In the genomic region with DNA sequence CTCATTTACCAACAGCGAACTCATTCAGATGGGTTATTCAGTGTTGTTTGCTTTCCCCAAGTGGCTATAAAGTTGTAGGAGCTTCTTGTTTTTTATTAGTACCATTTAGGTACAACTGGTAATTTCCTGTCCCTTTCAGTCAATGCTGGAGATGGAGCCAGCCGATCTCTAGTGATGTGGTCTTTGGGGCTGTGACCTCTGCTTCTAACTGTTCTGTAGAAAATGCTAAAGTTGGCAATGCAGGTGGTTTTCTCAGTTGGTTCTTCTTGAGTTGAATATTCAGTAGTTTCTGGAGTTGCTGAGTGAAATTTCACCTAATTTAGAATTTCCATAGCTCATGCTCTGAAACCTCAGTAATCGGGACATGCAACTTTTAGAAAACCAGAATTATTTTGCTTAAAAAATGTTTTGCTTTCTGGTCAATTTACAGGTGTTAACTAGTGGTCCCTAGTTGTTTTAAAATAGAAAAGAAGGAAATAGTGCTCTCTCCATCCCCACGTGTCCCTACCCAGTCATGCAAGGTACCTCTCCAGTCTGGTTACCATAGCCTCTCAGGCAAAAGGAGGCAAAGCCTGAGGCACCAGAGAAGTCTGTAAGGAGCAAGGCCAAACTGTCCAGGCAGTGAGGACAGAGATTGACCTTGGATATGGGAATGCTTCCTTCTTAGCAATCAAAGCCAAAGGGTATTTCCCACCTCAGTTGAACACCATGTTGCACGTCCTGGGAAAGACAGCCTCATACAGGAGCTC, we compare ENCODE assay signal across 38 cellular contexts. TPM values are rescaled to one million over a fixed set of nuclear protein-coding genes. Genes with fewer than 3 reads are reported as not detected.
DNase-seq lines count a peak whose midpoint lies in the region; ATAC-seq, FAIRE-seq and TF ChIP-seq lines count a peak whose summit lies in the region.
"Had no signal": no experiment of that assay in that cellular context is flagged by ENCODE, and none has a peak within 500 bp of the region (broad histone marks: within the 10 kb centered on the region; RNA-seq: fewer than 3 reads in every experiment).

No MANE protein-coding gene starts in this region.

- no peaks in the 10 kb centered on the region for H3K9me3 ChIP-seq in BE2C
- H3K9me3 ChIP-seq in esophagus squamous epithelium: no peaks in the 10 kb centered on the region
- H3K9me3 ChIP-seq: mucosa of descending colon, right lobe of liver, testis, uterus had no signal

- peaks cover 12% of the 10 kb centered on the region for H3K4me1 Mint-ChIP-seq in activated T-helper 1 cell treated with anti-CD3 and anti-CD28 coated beads, Interleukin-12 subunit alpha, Interleukin-12 subunit beta, Interleukin-2, Interleukin-4 antibody, amounts not matched to agents 30 ng/mL and 10 ng/mL and 1 ng/mL, durations not matched to agents 14 hours and 24 hours and 36 hours (ENCODE audit: low read depth)

- no peaks in the 10 kb centered on the region for H3K79me2 ChIP-seq in KMS-11 (ENCODE audit: insufficient read depth, low read depth)
- H3K79me2 ChIP-seq: parathyroid adenoma had no signal

- H3K4me3 ChIP-seq in KMS-11 (IDR thresholded peaks at IDR 0.05; ENCODE audit: insufficient read depth, low read depth, low read length) (no peak overlapping the region), BE2C (ENCODE audit: low read depth, low read length) (no peak overlapping the region), esophagus squamous epithelium (no peak overlapping the region)
- H3K4me3 ChIP-seq: mucosa of descending colon, PC-9, right lobe of liver, testis, uterus had no signal

- no peak overlapping the region for H3K4me3 Mint-ChIP-seq in activated T-helper 1 cell treated with anti-CD3 and anti-CD28 coated beads, Interleukin-12 subunit alpha, Interleukin-12 subunit beta, Interleukin-2, Interleukin-4 antibody, amounts not matched to agents 30 ng/mL and 10 ng/mL and 1 ng/mL, durations not matched to agents 14 hours and 24 hours and 36 hours
- H3K4me3 Mint-ChIP-seq: dendritic cell treated with granulocyte-macrophage colony-stimulating factor and Interleukin-4, amounts not matched to agents 40 ng/mL and 50 ng/mL, for 4 days; nephron; WTC11 had no signal

- FAIRE-seq in GM12891 (lab: Jason Lieb, UNC) (peak; percentile 66), GM19239 (lab: Jason Lieb, UNC) (peak; percentile 67)
- FAIRE-seq: A204.1, HepG2 had no signal

- no peak for TF ChIP-seq POLR2A in GM12891 (IDR thresholded peaks at IDR 0.05; ENCODE audit: low read depth, low read length)
- no peak for TF ChIP-seq POLR2A in esophagus squamous epithelium (IDR thresholded peaks at IDR 0.05)

- WGBS in esophagus squamous epithelium, 2 donors: 74 to 78% methylated on average over 5 of the region's 5 CpGs

- intact Hi-C loops in esophagus squamous epithelium (cut with DNase I): loop anchor here (5.0 to 10.0 kb wide), 2 partner anchors 120 to 262 kb away; no protein-coding TSS in a partner anchor
- intact Hi-C loops in activated T-helper 1 cell treated with anti-CD3 and anti-CD28 coated beads, Interleukin-12 subunit alpha, Interleukin-12 subunit beta, Interleukin-2, Interleukin-4 antibody, amounts not matched to agents 30 ng/mL and 10 ng/mL and 1 ng/mL, durations not matched to agents 14 hours and 24 hours and 36 hours (cut with micrococcal nuclease): no loop called here

- no peaks in the 10 kb centered on the region for H3K36me3 Mint-ChIP-seq in activated T-helper 1 cell treated with anti-CD3 and anti-CD28 coated beads, Interleukin-12 subunit alpha, Interleukin-12 subunit beta, Interleukin-2, Interleukin-4 antibody, amounts not matched to agents 30 ng/mL and 10 ng/mL and 1 ng/mL, durations not matched to agents 14 hours and 24 hours and 36 hours (ENCODE audit: low read depth)
- H3K36me3 Mint-ChIP-seq: activated naive CD4-positive, alpha-beta T cell treated with anti-CD3 and anti-CD28 coated beads, Interleukin-2, amount 50 U/mL, for 72 hours; WTC11 had no signal

- H3K27me3 Mint-ChIP-seq in activated T-helper 1 cell treated with anti-CD3 and anti-CD28 coated beads, Interleukin-12 subunit alpha, Interleukin-12 subunit beta, Interleukin-2, Interleukin-4 antibody, amounts not matched to agents 30 ng/mL and 10 ng/mL and 1 ng/mL, durations not matched to agents 14 hours and 24 hours and 36 hours (ENCODE audit: insufficient read depth): peaks cover 16% of the 10 kb centered on the region
- H3K27me3 Mint-ChIP-seq: dendritic cell treated with granulocyte-macrophage colony-stimulating factor and Interleukin-4, amounts not matched to agents 40 ng/mL and 50 ng/mL, for 4 days had no signal

- no peaks in the 10 kb centered on the region for H3K9me3 Mint-ChIP-seq in activated T-helper 1 cell treated with anti-CD3 and anti-CD28 coated beads, Interleukin-12 subunit alpha, Interleukin-12 subunit beta, Interleukin-2, Interleukin-4 antibody, amounts not matched to agents 30 ng/mL and 10 ng/mL and 1 ng/mL, durations not matched to agents 14 hours and 24 hours and 36 hours
- H3K9me3 Mint-ChIP-seq: activated naive CD4-positive, alpha-beta T cell treated with anti-CD3 and anti-CD28 coated beads, Interleukin-2, amount 50 U/mL, for 72 hours; dendritic cell treated with granulocyte-macrophage colony-stimulating factor and Interleukin-4, amounts not matched to agents 40 ng/mL and 50 ng/mL, for 4 days; nephron; WTC11 had no signal

- no peak for DNase-seq in GM12891 (ENCODE audit: insufficient read length, low spot score)
- DNase-seq in GM19239 (ENCODE audit: insufficient read length, low spot score): no peak
- DNase-seq in BE2C: no peak
- DNase-seq in esophagus squamous epithelium (lab: John Stamatoyannopoulos, UW): no peak
- no peak for DNase-seq in activated T-helper 1 cell treated with anti-CD3 and anti-CD28 coated beads, Interleukin-12 subunit alpha, Interleukin-12 subunit beta, Interleukin-2, Interleukin-4 antibody, amounts not matched to agents 30 ng/mL and 10 ng/mL and 1 ng/mL, durations not matched to agents 14 hours and 24 hours and 36 hours (ENCODE audit: low spot score)
- DNase-seq in DMS 273 (lab: John Stamatoyannopoulos, UW; ENCODE audit: unreplicated experiment): no peak
- DNase-seq: activated CD4-positive, alpha-beta T cell treated with anti-CD3 and anti-CD28 coated beads, Interleukin-2, amount 50 U/mL, for 1 hour; aorta; caudate nucleus; DMS53; GDM1; islet precursor cell; left ventricle myocardium superior; mucosa of descending colon; NCI-H1105; NCI-H2029; NCI-H345; NCI-H82; PC-9; right lobe of liver; Right ventricle myocardium superior; stimulated activated CD4-positive, alpha-beta T cell treated with anti-CD3 and anti-CD28 coated beads, Interleukin-12 subunit alpha, Interleukin-12 subunit beta, amount 100 ng/mL, for 4 hours; stimulated activated CD4-positive, alpha-beta T cell treated with anti-CD3 and anti-CD28 coated beads, Interleukin-4, amount 100 ng/mL, for 24 hours; stimulated activated naive CD4-positive, alpha-beta T cell; SW 1271; T1000; testis; uterus had no signal

- H3K36me3 ChIP-seq in KMS-11 (ENCODE audit: insufficient read depth) (no peaks in the 10 kb centered on the region), BE2C (no peaks in the 10 kb centered on the region), esophagus squamous epithelium (no peaks in the 10 kb centered on the region)
- H3K36me3 ChIP-seq: right lobe of liver, uterus had no signal

- H3K27ac Mint-ChIP-seq in activated T-helper 1 cell treated with anti-CD3 and anti-CD28 coated beads, Interleukin-12 subunit alpha, Interleukin-12 subunit beta, Interleukin-2, Interleukin-4 antibody, amounts not matched to agents 30 ng/mL and 10 ng/mL and 1 ng/mL, durations not matched to agents 14 hours and 24 hours and 36 hours: no peak overlapping the region
- H3K27ac Mint-ChIP-seq: activated naive CD4-positive, alpha-beta T cell treated with anti-CD3 and anti-CD28 coated beads, Interleukin-2, amount 50 U/mL, for 72 hours; dendritic cell treated with granulocyte-macrophage colony-stimulating factor and Interleukin-4, amounts not matched to agents 40 ng/mL and 50 ng/mL, for 4 days; nephron; WTC11 had no signal

- peak; percentile 71 for ATAC-seq in HG02642 (IDR thresholded peaks at IDR 0.05; ENCODE audit: poor library complexity, unreplicated experiment)
- ATAC-seq: activated naive CD4-positive, alpha-beta T cell treated with anti-CD3 and anti-CD28 coated beads, Interleukin-2, amount 50 U/mL, for 72 hours; HCT116; HepG2; left ventricle myocardium superior; mucosa of descending colon; right lobe of liver; WTC11 had no signal

- H3K27me3 ChIP-seq in KMS-11 (ENCODE audit: insufficient read depth, low read depth) (no peaks in the 10 kb centered on the region), BE2C (no peaks in the 10 kb centered on the region), esophagus squamous epithelium (no peaks in the 10 kb centered on the region)
- H3K27me3 ChIP-seq: right lobe of liver, testis, uterus had no signal

- H4K20me1 ChIP-seq in KMS-11 (ENCODE audit: insufficient read depth): no peaks in the 10 kb centered on the region

- H3K4me1 ChIP-seq in KMS-11 (ENCODE audit: low read depth, poor library complexity, severe bottlenecking): peaks cover 39% of the 10 kb centered on the region
- H3K4me1 ChIP-seq in BE2C: no peaks in the 10 kb centered on the region
- peaks cover 0 to 8% (median 0%) of the 10 kb centered on the region in 3 donors for H3K4me1 ChIP-seq in esophagus squamous epithelium
- H3K4me1 ChIP-seq: parathyroid adenoma, right lobe of liver, testis, uterus had no signal

- H3K27ac ChIP-seq in KMS-11 (peak overlapping the region; percentile 20; the same call in 1 of the 2 replicates), esophagus squamous epithelium (no peak overlapping the region)
- H3K27ac ChIP-seq: parathyroid adenoma, right lobe of liver, testis, uterus had no signal

- peak overlapping the region; percentile 31 for H2AFZ ChIP-seq in KMS-11 (ENCODE audit: low read depth)
- H2AFZ ChIP-seq: parathyroid adenoma, PC-9 had no signal

- H3K9ac ChIP-seq in KMS-11: no peak overlapping the region
- H3K9ac ChIP-seq: parathyroid adenoma had no signal

- peak overlapping the region; percentile 29 for H3K4me2 ChIP-seq in KMS-11

- no peak for TF ChIP-seq CTCF in KMS-11 (conservative IDR thresholded peaks at IDR 0.05; ENCODE audit: low read depth, low read length)
- no peak for TF ChIP-seq CTCF in BE2C (IDR thresholded peaks at IDR 0.05; ENCODE audit: low read depth, low read length)
- TF ChIP-seq CTCF in esophagus squamous epithelium (IDR thresholded peaks at IDR 0.05): no peak

TF ChIP-seq in GM12891, 5 proteins besides CTCF, POLR2A, EP300 and RAD21:
- no peak for TF ChIP-seq POLR2AphosphoS5 (IDR thresholded peaks at IDR 0.05; ENCODE audit: low read depth, low read length)
TF ChIP-seq in GM12891: peak in this region for 0.

RNA-seq across cellular contexts. Expression of gene GABRR1, which starts 27.3 kb away (rescaled TPM):
- polyA plus RNA-seq in GM12891 (2012; ENCODE audit: low read depth, missing spikeins): not detected
- not detected for polyA plus RNA-seq in BE2C (2012; ENCODE audit: insufficient read depth, insufficient read length, low read depth)
- total RNA-seq in esophagus squamous epithelium: 1 to 10 TPM in 1 of 4 donors, not detected in 3; 1.5 TPM
- total RNA-seq in activated T-helper 1 cell treated with anti-CD3 and anti-CD28 coated beads, Interleukin-12 subunit alpha, Interleukin-12 subunit beta, Interleukin-2, Interleukin-4 antibody, amounts not matched to agents 30 ng/mL and 10 ng/mL and 1 ng/mL, durations not matched to agents 14 hours and 24 hours and 36 hours: not detected in 2 replicates
- total RNA-seq: activated naive CD4-positive, alpha-beta T cell treated with anti-CD3 and anti-CD28 coated beads, Interleukin-2, amount 50 U/mL, for 72 hours; HepG2; left ventricle myocardium superior; mucosa of descending colon; PC-9; right lobe of liver; Right ventricle myocardium superior had no signal
- polyA plus RNA-seq: HepG2 had no signal
